In genomic region chrX:16804923-16805464, GRCh38 we compare ENCODE assay signal across 23 cellular contexts. TPM values are rescaled to one million over a fixed set of nuclear protein-coding genes. Genes with fewer than 3 reads are reported as not detected.
A peak's percentile ranks its signal among the peaks of the same experiment; 100 is the strongest.
DNase-seq lines count a peak whose midpoint lies in the region; ATAC-seq, FAIRE-seq and TF ChIP-seq lines count a peak whose summit lies in the region.
"Had no signal": no experiment of that assay in that cellular context is flagged by ENCODE, and none has a peak within 500 bp of the region (broad histone marks: within the 10 kb centered on the region; RNA-seq: fewer than 3 reads in every experiment).

No MANE protein-coding gene starts in this region.

- POLR2A ChIA-PET in K562 (lab: Yijun Ruan, JAX) = no interaction called here

- no peak overlapping the region for H3K4me2 ChIP-seq in K562 (ENCODE audit: insufficient read depth, low read length)
- H3K4me2 ChIP-seq: neural progenitor cell had no signal

- intact Hi-C loops in K562 (cut with micrococcal nuclease) = no loop called here
- intact Hi-C loops in esophagus muscularis mucosa (cut with DNase I) = no loop called here

- CTCF ChIA-PET in K562 (lab: Yijun Ruan, JAX; ENCODE audit: low intra/inter-chr PET ratio) = no interaction called here

- TF ChIP-seq POLR2A in K562 (conservative IDR thresholded peaks at IDR 0.05) (no peak), esophagus muscularis mucosa (IDR thresholded peaks at IDR 0.05; ENCODE audit: low read depth) (no peak)

- H3K27ac ChIP-seq in K562 (ENCODE audit: extremely low read depth, low read depth, low read length) (no peak overlapping the region; the same call in 2 of the 3 replicates), esophagus muscularis mucosa (replicated peaks in 1 of 4) (no peak overlapping the region), small intestine (ENCODE audit: low read depth in 1 of 2, low read length in 1 of 2) (no peak overlapping the region)
- H3K27ac ChIP-seq: heart right ventricle, neural progenitor cell, SJCRH30, transverse colon had no signal

- peaks cover 86% of the 10 kb centered on the region for H3K79me2 ChIP-seq in K562 (ENCODE audit: control insufficient read depth, insufficient read depth, low read length)

- H3K9me3 ChIP-seq in K562 (replicated peaks; ENCODE audit: control insufficient read depth, insufficient read depth, low read depth, low read length) (no peaks in the 10 kb centered on the region), esophagus muscularis mucosa (no peaks in the 10 kb centered on the region), small intestine (ENCODE audit: control insufficient read depth, low read depth) (no peaks in the 10 kb centered on the region)
- H3K9me3 ChIP-seq: heart right ventricle, SJCRH30, transverse colon had no signal

- peak in 1 of 4 experiments; percentile 32 for DNase-seq in K562 (ENCODE audit: extremely low read depth in 1 of 4, low spot score in 3 of 4)
- no peak for DNase-seq in activated CD4-positive, CD25-positive, alpha-beta regulatory T cell (lab: John Stamatoyannopoulos, UW)
- no peak for DNase-seq in inferior parietal cortex (ENCODE audit: extremely low spot score)
- DNase-seq in esophagus muscularis mucosa (ENCODE audit: extremely low spot score) = no peak
- no peak for DNase-seq in small intestine
- DNase-seq: activated CD8-positive, alpha-beta memory T cell treated with anti-CD3 and anti-CD28 coated beads, Interleukin-2, amount 50 U/mL, for 4 hours; activated gamma-delta T cell; cerebellar nuclear complex; COR-L47; effector memory CD8-positive, alpha-beta T cell; heart right ventricle; midbrain; MV-4-11; NCI-H2029 treated with DMSO at 0.1 percent for 48 hours; NCI-H524 treated with DMSO at 0.1 percent for 48 hours; SJCRH30; transverse colon had no signal

- H4K20me1 ChIP-seq in K562 (replicated peaks; ENCODE audit: control insufficient read depth, insufficient read depth, low read length) = no peaks in the 10 kb centered on the region

- FAIRE-seq in K562 (lab: Jason Lieb, UNC) = peak; percentile 15
- FAIRE-seq in small intestine (lab: Jason Lieb, UNC) = no peak
- FAIRE-seq: keratinocyte had no signal

- BruUV-seq in K562 (replicated peaks; lab: Mats Ljungman, UMichigan) = no TSS peak

- in situ Hi-C loops in K562 (cut with MboI) = no loop called here

- TF ChIP-seq EP300 in K562 (IDR thresholded peaks at IDR 0.05; ENCODE audit: low read length) (no peak), esophagus muscularis mucosa (IDR thresholded peaks at IDR 0.05) (no peak)

- H3K9ac ChIP-seq in K562 (ENCODE audit: insufficient read depth in 1 of 2, low read depth in 2 of 2, low read length in 2 of 2) = no peak overlapping the region
- H3K9ac ChIP-seq: neural progenitor cell had no signal

- 27% methylated on average over 4 of the region's 8 CpGs for WGBS in K562 (ENCODE audit: insufficient coverage, low coverage, missing lambda C conversion rate)
- 93% methylated on average over 8 of the region's 8 CpGs for WGBS in esophagus muscularis mucosa
- 81 to 95% (median 95%) methylated on average over 7 to 8 of the region's 8 CpGs for WGBS in small intestine, 3 donors

- no peak overlapping the region for H3K4me3 ChIP-seq in K562
- no peak overlapping the region for H3K4me3 ChIP-seq in esophagus muscularis mucosa
- no peak overlapping the region for H3K4me3 ChIP-seq in small intestine (ENCODE audit: low read depth in 1 of 2, low read length in 2 of 2)
- H3K4me3 ChIP-seq: heart right ventricle, neural progenitor cell, SJCRH30, transverse colon had no signal

- H3K36me3 ChIP-seq in K562 (ENCODE audit: control insufficient read depth, insufficient read depth, low read length) (peaks cover 41% of the 10 kb centered on the region; the same call in 2 of the 3 replicates), esophagus muscularis mucosa (peaks cover 0 to 13% (median 0%) of the 10 kb centered on the region in 4 donors), small intestine (ENCODE audit: control insufficient read depth in 2 of 2, insufficient read depth in 2 of 2, low read length in 2 of 2) (no peaks in the 10 kb centered on the region)
- H3K36me3 ChIP-seq: neural progenitor cell, transverse colon had no signal

- H3K4me1 ChIP-seq in K562 (replicated peaks in 1 of 2; ENCODE audit: control insufficient read depth in 2 of 2, insufficient read depth in 2 of 2, low read length in 2 of 2) = peaks cover 4 to 8% of the 10 kb centered on the region in 2 experiments; a peak in 4 of 5 replicates
- peaks cover 7 to 21% (median 19%) of the 10 kb centered on the region in 4 donors for H3K4me1 ChIP-seq in esophagus muscularis mucosa
- H3K4me1 ChIP-seq in small intestine (ENCODE audit: control insufficient read depth in 2 of 2, insufficient read depth in 1 of 2, low read depth in 1 of 2, low read length in 1 of 2) = no peaks in the 10 kb centered on the region
- H3K4me1 ChIP-seq: SJCRH30 had no signal

- H3K9me1 ChIP-seq in K562 (ENCODE audit: control insufficient read depth, insufficient read depth, low read length) = no peaks in the 10 kb centered on the region

- no peak for TF ChIP-seq CTCF in K562 (IDR thresholded peaks at IDR 0.05 in 2 of 3, conservative IDR thresholded peaks at IDR 0.05 in 1 of 3; ENCODE audit: insufficient read depth in 2 of 3, low read depth in 1 of 3, low read length in 3 of 3)
- TF ChIP-seq CTCF in esophagus muscularis mucosa (IDR thresholded peaks at IDR 0.05) = no peak

- H3K27me3 ChIP-seq in K562 (ENCODE audit: control insufficient read depth in 2 of 2, insufficient read depth in 2 of 2, low read length in 2 of 2) (no peaks in the 10 kb centered on the region), esophagus muscularis mucosa (no peaks in the 10 kb centered on the region), small intestine (ENCODE audit: control insufficient read depth in 2 of 2, insufficient read depth in 2 of 2, low read length in 2 of 2) (no peaks in the 10 kb centered on the region)
- H3K27me3 ChIP-seq: heart right ventricle, neural progenitor cell, SJCRH30, transverse colon had no signal

- ATAC-seq in GM19043 (IDR thresholded peaks at IDR 0.05; ENCODE audit: low read depth, unreplicated experiment) = peak; percentile 88
- peak; percentile 60 for ATAC-seq in HG02642 (IDR thresholded peaks at IDR 0.05; ENCODE audit: poor library complexity, unreplicated experiment)
- peak; percentile 76 for ATAC-seq in HG03442 (IDR thresholded peaks at IDR 0.05; ENCODE audit: unreplicated experiment)
- ATAC-seq in K562 = peak; percentile 61
- ATAC-seq: effector memory CD8-positive, alpha-beta T cell; heart right ventricle; stimulated activated effector memory CD8-positive, alpha-beta T cell treated with anti-CD3 and anti-CD28 coated beads, Interleukin-12 subunit alpha, Interleukin-12 subunit beta, amount 100 ng/mL, for 72 hours had no signal

- TF ChIP-seq RAD21 in K562 (CRISPR knock-in tag; conservative IDR thresholded peaks at IDR 0.05 in 1 of 2, IDR thresholded peaks at IDR 0.05 in 1 of 2) = no peak

- H2AFZ ChIP-seq in K562 (ENCODE audit: low read depth, low read length) = no peak overlapping the region
- H2AFZ ChIP-seq: neural progenitor cell had no signal

TF ChIP-seq in K562, 482 proteins besides CTCF, POLR2A, EP300 and RAD21 (continues in another document):
- TF ChIP-seq RNF219 (CRISPR knock-in tag; IDR thresholded peaks at IDR 0.05) (no peak), ZNF384 (IDR thresholded peaks at IDR 0.05; ENCODE audit: low read depth, low read length) (peak; percentile 22; the same call in 1 of the 2 replicates)

RNA-seq across cellular contexts. Expression of gene TXLNG, which starts 18.7 kb away (rescaled TPM):
- total RNA-seq in K562 (2011; cell fraction: chromatin; rRNA removed; ENCODE audit: low replicate concordance) = 10.2 and 35.1 TPM in 2 replicates
- total RNA-seq in K562 (2011; cell fraction: nucleolus; rRNA removed) = 6.0 and 10.1 TPM in 2 replicates
- total RNA-seq in K562 (2011; cell fraction: nucleoplasm; rRNA removed) = 18.3 and 28.6 TPM in 2 replicates
- 23.7 and 23.8 TPM in 2 replicates for total RNA-seq in K562 (2014; rRNA removed)
- 35.8 and 38.9 TPM in 2 replicates for total RNA-seq in K562 (2014; rRNA removed; fragmentation: Illumina TruSeq; extraction: Trizol)
- 30.5 and 32.1 TPM in 2 replicates for total RNA-seq in K562 (2015; rRNA removed; fragmentation: Illumina TruSeq; extraction: Trizol)
- 27.1 and 27.9 TPM in 2 replicates for total RNA-seq in K562 (2021)
- 27.3 and 41.4 TPM in 2 replicates for polyA plus RNA-seq in K562 (2011; rRNA removed)
- 10.5 and 17.0 TPM in 2 replicates for polyA plus RNA-seq in K562 (2011; cell fraction: cytosol; rRNA removed)
- polyA plus RNA-seq in K562 (2011; cell fraction: nucleus; rRNA removed) = 27.6 and 31.8 TPM in 2 replicates
- 17.5 and 21.7 TPM in 2 replicates for polyA plus RNA-seq in K562 (2012)
- polyA plus RNA-seq in K562 (2014; fragmentation: Illumina TruSeq; extraction: Trizol) = 36.6 and 47.0 TPM in 2 replicates
- polyA plus RNA-seq in K562 (2014; fragmentation: Nextera tagmentation; extraction: Ambion mirVana) = 10 to 100 TPM; 13.1 to 21.4 TPM
- polyA plus RNA-seq in K562 (2014; rRNA removed) = 31.6 TPM in 2 replicates
- polyA minus RNA-seq in K562 (2011; rRNA and poly(A)+ RNA removed) = 21.9 and 27.9 TPM in 2 replicates
- polyA minus RNA-seq in K562 (2011; cell fraction: cytosol; rRNA and poly(A)+ RNA removed) = 7.4 and 12.7 TPM in 2 replicates
- 7.1 and 10.2 TPM in 2 replicates for polyA minus RNA-seq in K562 (2011; cell fraction: nucleus; rRNA and poly(A)+ RNA removed)
- 10 to 100 TPM in 3 of 4 donors, 1 to 10 TPM in 1; 9.6 to 13.6 (median 11.9) TPM for total RNA-seq in esophagus muscularis mucosa
- polyA plus RNA-seq in small intestine = 1 to 10 TPM; 5.4 to 9.6 (median 8.9) TPM
